In genomic region chr12:132514216-132514820, GRCh38 we compare ENCODE assay signal across 27 cellular contexts.
"Had no signal": no experiment of that assay in that cellular context is flagged by ENCODE, and none has a peak within 500 bp of the region (broad histone marks: within the 10 kb centered on the region; RNA-seq: fewer than 3 reads in every experiment).

No MANE protein-coding gene starts in this region.

- H3K4me3 ChIP-seq: ascending aorta, skin epidermis, thyroid gland, upper lobe of left lung, vagina had no signal

- ATAC-seq: activated CD4-positive, CD25-positive, alpha-beta regulatory T cell treated with anti-CD3 and anti-CD28 coated beads, Interleukin-2, amount 50 U/mL, for 24 hours; stimulated activated naive CD8-positive, alpha-beta T cell treated with anti-CD3 and anti-CD28 coated beads, Interleukin-15, amount 100 ng/mL, for 72 hours had no signal

- H3K9ac ChIP-seq: parathyroid adenoma had no signal

- H2AFZ ChIP-seq: parathyroid adenoma had no signal

- H3K4me3 Mint-ChIP-seq: activated CD4-positive, alpha-beta memory T cell treated with anti-CD3 and anti-CD28 coated beads for 36 hours; activated naive CD4-positive, alpha-beta T cell treated with anti-CD3 and anti-CD28 coated beads, Interleukin-2, amount 10 ng/mL, durations not matched to agents 7 days and 5 days; activated naive CD8-positive, alpha-beta T cell treated with anti-CD3 and anti-CD28 coated beads, Interleukin-2, amount 10 ng/mL, durations not matched to agents 7 days and 5 days; endodermal cell; stimulated activated naive CD8-positive, alpha-beta T cell treated with anti-CD3 and anti-CD28 coated beads, Interleukin-15, amount 100 ng/mL, for 72 hours; T-helper 1 cell treated with Interleukin-12 subunit alpha and Interleukin-12 subunit beta and Interleukin-4 antibody, amounts not matched to agents 30 μg/mL and 1 μg/mL, for 36 hours had no signal

- H3K27ac ChIP-seq: ascending aorta, brain microvascular endothelial cell, parathyroid adenoma, thyroid gland, upper lobe of left lung, vagina, WERI-Rb-1 had no signal

- DNase-seq: activated CD4-positive, alpha-beta memory T cell treated with anti-CD3 and anti-CD28 coated beads for 36 hours; activated CD4-positive, alpha-beta T cell treated with anti-CD3 and anti-CD28 coated beads for 48 hours; activated CD8-positive, alpha-beta memory T cell treated with anti-CD3 and anti-CD28 coated beads, Interleukin-2, amount 50 U/mL, for 4 hours; activated gamma-delta T cell; activated naive CD4-positive, alpha-beta T cell treated with anti-CD3 and anti-CD28 coated beads, Interleukin-2, amount 10 ng/mL, durations not matched to agents 7 days and 5 days; activated naive CD8-positive, alpha-beta T cell treated with anti-CD3 and anti-CD28 coated beads, Interleukin-2, amount 10 ng/mL, durations not matched to agents 7 days and 5 days; activated T-cell treated with anti-CD3 and anti-CD28 coated beads, Interleukin-2, amount 50 U/mL, for 1 hour; brain microvascular endothelial cell; endodermal cell; foreskin fibroblast; kidney glomerular epithelial cell; mammary epithelial cell; nucleus accumbens; stimulated activated CD4-positive, alpha-beta T cell treated with anti-CD3 and anti-CD28 coated beads, Interleukin-12 subunit alpha, Interleukin-12 subunit beta, amount 100 ng/mL, for 4 hours; stimulated activated CD4-positive, alpha-beta T cell treated with anti-CD3 and anti-CD28 coated beads, Interleukin-4, amount 100 ng/mL, for 1 hour; stimulated activated naive CD8-positive, alpha-beta T cell treated with anti-CD3 and anti-CD28 coated beads, Interleukin-15, amount 100 ng/mL, for 72 hours; SW 1271; T1000; thyroid gland; WERI-Rb-1 had no signal

- H3K4me1 ChIP-seq: ascending aorta, parathyroid adenoma, thyroid gland had no signal

- H3K4me1 Mint-ChIP-seq: activated naive CD4-positive, alpha-beta T cell treated with anti-CD3 and anti-CD28 coated beads, Interleukin-2, amount 10 ng/mL, durations not matched to agents 7 days and 5 days had no signal

- H3K27me3 Mint-ChIP-seq: activated CD4-positive, alpha-beta memory T cell treated with anti-CD3 and anti-CD28 coated beads for 36 hours; activated naive CD4-positive, alpha-beta T cell treated with anti-CD3 and anti-CD28 coated beads, Interleukin-2, amount 10 ng/mL, durations not matched to agents 7 days and 5 days; stimulated activated naive CD8-positive, alpha-beta T cell treated with anti-CD3 and anti-CD28 coated beads, Interleukin-15, amount 100 ng/mL, for 72 hours had no signal

- H3K9me3 ChIP-seq: ascending aorta, thyroid gland, upper lobe of left lung, vagina had no signal

- H3K27me3 ChIP-seq: ascending aorta, brain microvascular endothelial cell, thyroid gland, upper lobe of left lung, vagina had no signal

- H3K27ac Mint-ChIP-seq: activated CD4-positive, alpha-beta memory T cell treated with anti-CD3 and anti-CD28 coated beads for 36 hours; activated naive CD4-positive, alpha-beta T cell treated with anti-CD3 and anti-CD28 coated beads, Interleukin-2, amount 10 ng/mL, durations not matched to agents 7 days and 5 days; activated naive CD8-positive, alpha-beta T cell treated with anti-CD3 and anti-CD28 coated beads, Interleukin-2, amount 10 ng/mL, durations not matched to agents 7 days and 5 days; endodermal cell; T-helper 1 cell treated with Interleukin-12 subunit alpha and Interleukin-12 subunit beta and Interleukin-4 antibody, amounts not matched to agents 30 μg/mL and 1 μg/mL, for 36 hours had no signal
